In the genomic region with DNA sequence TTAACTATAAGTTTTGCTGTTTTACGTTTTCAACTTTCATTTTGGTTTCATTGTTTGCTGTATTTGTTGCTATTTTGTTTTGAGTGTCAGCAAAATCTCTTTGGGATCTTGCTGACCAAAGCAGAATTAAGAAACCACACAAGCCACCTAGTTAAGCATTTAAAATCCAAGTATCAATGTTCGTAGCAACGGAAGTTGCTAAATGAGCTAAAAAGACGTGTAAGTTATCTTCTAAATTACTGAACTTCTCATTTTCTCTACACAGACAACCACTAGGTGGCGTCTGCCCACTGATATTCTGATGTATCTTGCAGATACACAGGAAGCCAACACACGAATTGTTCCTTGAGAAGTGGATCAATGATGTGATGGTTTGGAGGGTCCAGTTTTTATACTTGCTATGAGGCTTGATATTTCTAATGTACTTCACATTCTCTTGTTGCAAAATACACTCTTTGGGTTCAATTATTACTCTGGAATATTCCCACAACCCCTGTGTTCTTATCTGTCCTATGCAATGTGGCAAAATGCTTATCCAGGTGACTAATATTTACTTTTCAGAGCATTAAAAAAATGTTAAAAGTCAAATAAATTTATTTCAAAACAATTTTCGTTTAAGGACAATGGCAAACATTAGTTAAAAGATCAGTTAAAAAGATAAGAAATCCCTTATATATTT, we compare ENCODE assay signal across 8 cellular contexts.
DNase-seq lines count a peak whose midpoint lies in the region; ATAC-seq and TF ChIP-seq lines count a peak whose summit lies in the region.

No MANE protein-coding gene starts in this region.

- peak; percentile 85 for ATAC-seq in GM19023 (IDR thresholded peaks at IDR 0.05; ENCODE audit: unreplicated experiment)
- peak; percentile 81 for ATAC-seq in HG03135 (IDR thresholded peaks at IDR 0.05; ENCODE audit: unreplicated experiment)

- H3K36me3 Mint-ChIP-seq in glutamatergic neuron (ENCODE audit: unreplicated experiment) = no peaks in the 10 kb centered on the region

- TF ChIP-seq CTCF in glutamatergic neuron (IDR thresholded peaks at IDR 0.05; ENCODE audit: partially characterized antibody, unreplicated experiment) (peak; percentile 92), retinal pigment epithelial cell (conservative IDR thresholded peaks at IDR 0.05; ENCODE audit: low read depth, low read length) (peak; percentile 82)

- no peaks in the 10 kb centered on the region for H3K27me3 Mint-ChIP-seq in glutamatergic neuron (ENCODE audit: unreplicated experiment)

- no peak overlapping the region for H3K4me3 Mint-ChIP-seq in glutamatergic neuron (ENCODE audit: unreplicated experiment)

- no peaks in the 10 kb centered on the region for H3K9me3 Mint-ChIP-seq in glutamatergic neuron (ENCODE audit: unreplicated experiment)

- H3K4me1 Mint-ChIP-seq in glutamatergic neuron (ENCODE audit: low read depth, unreplicated experiment) = no peaks in the 10 kb centered on the region

- DNase-seq in DMS 273 treated with DMSO at 0.1 percent for 48 hours (lab: John Stamatoyannopoulos, UW) = peak; percentile 6
- peak; percentile 45 to 77 for DNase-seq in NCI-H446 (lab: John Stamatoyannopoulos, UW)
- peak; percentile 35 to 38 for DNase-seq in activated T-cell treated with anti-CD3 and anti-CD28 coated beads, Interleukin-2, amount 50 U/mL, for 48 hours
- peak; percentile 62 for DNase-seq in glutamatergic neuron
- DNase-seq in retinal pigment epithelial cell (ENCODE audit: low read depth) = peak; percentile 41
- no peak for DNase-seq in T-helper 9 cell

- H3K4me3 ChIP-seq in retinal pigment epithelial cell (ENCODE audit: low read length) = peak overlapping the region; percentile 30

- no peak overlapping the region for H3K27ac Mint-ChIP-seq in glutamatergic neuron (ENCODE audit: unreplicated experiment)
